In genomic region chr1:115456441-115456961, GRCh38 we compare ENCODE assay signal across 13 cellular contexts.
DNase-seq lines count a peak whose midpoint lies in the region; ATAC-seq and TF ChIP-seq lines count a peak whose summit lies in the region.
"Had no signal": no experiment of that assay in that cellular context is flagged by ENCODE, and none has a peak within 500 bp of the region (broad histone marks: within the 10 kb centered on the region; RNA-seq: fewer than 3 reads in every experiment).

No MANE protein-coding gene starts in this region.

- H3K36me3 Mint-ChIP-seq in T-helper 17 cell (ENCODE audit: low read depth), result no peaks in the 10 kb centered on the region
- no peaks in the 10 kb centered on the region for H3K36me3 Mint-ChIP-seq in natural killer cell treated with Interleukin-12 subunit alpha and Interleukin-12 subunit beta and Interleukin-15 and Interleukin-18, amount 100 ng/mL, for 72 hours
- H3K36me3 Mint-ChIP-seq: activated naive CD8-positive, alpha-beta T cell treated with anti-CD3 and anti-CD28 coated beads, Interleukin-2, amount 10 ng/mL, durations not matched to agents 7 days and 5 days; WTC11 had no signal

- peaks cover 36% of the 10 kb centered on the region for H3K4me1 ChIP-seq in SJSA1 (replicated peaks)
- H3K4me1 ChIP-seq in right cardiac atrium (ENCODE audit: control insufficient read depth, insufficient read depth, low read length), result no peaks in the 10 kb centered on the region
- H3K4me1 ChIP-seq in esophagus squamous epithelium, result peaks cover 0 to 16% (median 0%) of the 10 kb centered on the region in 3 donors
- H3K4me1 ChIP-seq: HAP-1 had no signal

- H3K27ac Mint-ChIP-seq in T-helper 17 cell, result no peak overlapping the region
- H3K27ac Mint-ChIP-seq in natural killer cell treated with Interleukin-12 subunit alpha and Interleukin-12 subunit beta and Interleukin-15 and Interleukin-18, amount 100 ng/mL, for 72 hours, result no peak overlapping the region
- H3K27ac Mint-ChIP-seq: activated naive CD8-positive, alpha-beta T cell treated with anti-CD3 and anti-CD28 coated beads, Interleukin-2, amount 10 ng/mL, durations not matched to agents 7 days and 5 days; WTC11 had no signal

- no peak for TF ChIP-seq CTCF in esophagus squamous epithelium (IDR thresholded peaks at IDR 0.05)

- H3K9me3 Mint-ChIP-seq in natural killer cell treated with Interleukin-12 subunit alpha and Interleukin-12 subunit beta and Interleukin-15 and Interleukin-18, amount 100 ng/mL, for 72 hours, result no peaks in the 10 kb centered on the region
- H3K9me3 Mint-ChIP-seq: activated naive CD8-positive, alpha-beta T cell treated with anti-CD3 and anti-CD28 coated beads, Interleukin-2, amount 10 ng/mL, durations not matched to agents 7 days and 5 days; WTC11 had no signal

- no peak for TF ChIP-seq POLR2A in esophagus squamous epithelium (IDR thresholded peaks at IDR 0.05)

- H3K4me3 ChIP-seq in SJSA1, result no peak overlapping the region
- H3K4me3 ChIP-seq in right cardiac atrium (ENCODE audit: low read length), result no peak overlapping the region
- H3K4me3 ChIP-seq in esophagus squamous epithelium, result no peak overlapping the region
- H3K4me3 ChIP-seq: HAP-1 had no signal

- H3K4me1 Mint-ChIP-seq in T-helper 17 cell, result no peaks in the 10 kb centered on the region
- H3K4me1 Mint-ChIP-seq in natural killer cell treated with Interleukin-12 subunit alpha and Interleukin-12 subunit beta and Interleukin-15 and Interleukin-18, amount 100 ng/mL, for 72 hours (ENCODE audit: low read depth in 2 of 2), result no peaks in the 10 kb centered on the region
- H3K4me1 Mint-ChIP-seq: activated naive CD8-positive, alpha-beta T cell treated with anti-CD3 and anti-CD28 coated beads, Interleukin-2, amount 10 ng/mL, durations not matched to agents 7 days and 5 days had no signal

- DNase-seq in A172 (ENCODE audit: low spot score), result peak; percentile 29
- DNase-seq in ELR (ENCODE audit: low read depth), result peak; percentile 65
- peak in 1 of 2 experiments; percentile 58 for DNase-seq in SJSA1 (ENCODE audit: low read depth in 1 of 2, low spot score in 2 of 2)
- peak in 1 of 3 donors; percentile 59 for DNase-seq in right cardiac atrium
- no peak for DNase-seq in foreskin melanocyte
- no peak for DNase-seq in esophagus squamous epithelium (lab: John Stamatoyannopoulos, UW)
- DNase-seq in T-helper 17 cell, result no peak
- no peak for DNase-seq in natural killer cell treated with Interleukin-12 subunit alpha and Interleukin-12 subunit beta and Interleukin-15 and Interleukin-18, amount 100 ng/mL, for 72 hours (ENCODE audit: low spot score)
- DNase-seq: activated naive CD8-positive, alpha-beta T cell treated with anti-CD3 and anti-CD28 coated beads, Interleukin-2, amount 10 ng/mL, durations not matched to agents 7 days and 5 days; retina; stimulated activated naive CD8-positive, alpha-beta T cell treated with anti-CD3 and anti-CD28 coated beads, Interleukin-15, Interleukin-2, amounts not matched to agents 100 U/mL and 50 U/mL, for 24 hours had no signal

- H3K36me3 ChIP-seq in SJSA1, result no peaks in the 10 kb centered on the region
- H3K36me3 ChIP-seq in esophagus squamous epithelium, result no peaks in the 10 kb centered on the region
- H3K36me3 ChIP-seq: HAP-1 had no signal

- ATAC-seq in right cardiac atrium (peak; percentile 54 to 63), T-helper 17 cell (no peak)
- no peak for ATAC-seq in natural killer cell treated with Interleukin-12 subunit alpha and Interleukin-12 subunit beta and Interleukin-15 and Interleukin-18, amount 100 ng/mL, for 72 hours
- ATAC-seq: stimulated activated naive CD8-positive, alpha-beta T cell treated with anti-CD3 and anti-CD28 coated beads, Interleukin-15, Interleukin-2, amounts not matched to agents 100 U/mL and 50 U/mL, for 24 hours; WTC11 had no signal

- H3K27me3 Mint-ChIP-seq in T-helper 17 cell, result peaks cover 24% of the 10 kb centered on the region
- H3K27me3 Mint-ChIP-seq in natural killer cell treated with Interleukin-12 subunit alpha and Interleukin-12 subunit beta and Interleukin-15 and Interleukin-18, amount 100 ng/mL, for 72 hours, result peaks cover 0 to 5% of the 10 kb centered on the region in 2 donors
- H3K27me3 Mint-ChIP-seq: activated naive CD8-positive, alpha-beta T cell treated with anti-CD3 and anti-CD28 coated beads, Interleukin-2, amount 10 ng/mL, durations not matched to agents 7 days and 5 days had no signal

- H3K4me3 Mint-ChIP-seq in T-helper 17 cell, result no peak overlapping the region
- H3K4me3 Mint-ChIP-seq in natural killer cell treated with Interleukin-12 subunit alpha and Interleukin-12 subunit beta and Interleukin-15 and Interleukin-18, amount 100 ng/mL, for 72 hours, result no peak overlapping the region
- H3K4me3 Mint-ChIP-seq: activated naive CD8-positive, alpha-beta T cell treated with anti-CD3 and anti-CD28 coated beads, Interleukin-2, amount 10 ng/mL, durations not matched to agents 7 days and 5 days; WTC11 had no signal

- intact Hi-C loops in right cardiac atrium (cut with DNase I) (loop anchor here in 1 of 4 donors (10.0 kb wide), 1 partner anchor 112 kb away; no protein-coding TSS in a partner anchor), esophagus squamous epithelium (cut with DNase I) (no loop called here)

- H3K9me3 ChIP-seq in SJSA1 (replicated peaks) (0 out of 2 replicates have a peak, but pooled peaks cover 2% of the 10 kb centered on the region), right cardiac atrium (ENCODE audit: control insufficient read depth, low read length) (no peaks in the 10 kb centered on the region), esophagus squamous epithelium (no peaks in the 10 kb centered on the region), T-helper 17 cell (ENCODE audit: control insufficient read depth, low read length, poor library complexity, severe bottlenecking) (no peaks in the 10 kb centered on the region)
- H3K9me3 ChIP-seq: HAP-1 had no signal

- peak overlapping the region; percentile 43 for H3K27ac ChIP-seq in SJSA1
- H3K27ac ChIP-seq in right cardiac atrium (ENCODE audit: low read length), result no peak overlapping the region
- no peak overlapping the region for H3K27ac ChIP-seq in esophagus squamous epithelium

- H3K27me3 ChIP-seq in SJSA1 (replicated peaks) (no peaks in the 10 kb centered on the region), right cardiac atrium (ENCODE audit: control insufficient read depth, insufficient read depth) (no peaks in the 10 kb centered on the region), esophagus squamous epithelium (peaks cover 0 to 10% (median 0%) of the 10 kb centered on the region in 4 donors)

- WGBS in right cardiac atrium, result 70% methylated on average over 11 of the region's 11 CpGs
- 65 to 88% methylated on average over 7 to 8 of the region's 11 CpGs for WGBS in esophagus squamous epithelium, 2 donors

Comparison
In these comparisons a context has a peak if more than half of its experiments do, and no peak if none do; other contexts are left out.
1. DNase-seq: peak in A172 (single experiment) and ELR (single experiment); none in foreskin melanocyte (single experiment), esophagus squamous epithelium (single experiment), T-helper 17 cell (0 of 3) and natural killer cell treated with Interleukin-12 subunit alpha and Interleukin-12 subunit beta and Interleukin-15 and Interleukin-18, amount 100 ng/mL, for 72 hours (single experiment).
2. ATAC-seq: peak in right cardiac atrium (2 of 2); none in T-helper 17 cell (single experiment) and natural killer cell treated with Interleukin-12 subunit alpha and Interleukin-12 subunit beta and Interleukin-15 and Interleukin-18, amount 100 ng/mL, for 72 hours (0 of 2).